Comparison of ENCODE assay signal across 8 cellular contexts in the genomic region with DNA sequence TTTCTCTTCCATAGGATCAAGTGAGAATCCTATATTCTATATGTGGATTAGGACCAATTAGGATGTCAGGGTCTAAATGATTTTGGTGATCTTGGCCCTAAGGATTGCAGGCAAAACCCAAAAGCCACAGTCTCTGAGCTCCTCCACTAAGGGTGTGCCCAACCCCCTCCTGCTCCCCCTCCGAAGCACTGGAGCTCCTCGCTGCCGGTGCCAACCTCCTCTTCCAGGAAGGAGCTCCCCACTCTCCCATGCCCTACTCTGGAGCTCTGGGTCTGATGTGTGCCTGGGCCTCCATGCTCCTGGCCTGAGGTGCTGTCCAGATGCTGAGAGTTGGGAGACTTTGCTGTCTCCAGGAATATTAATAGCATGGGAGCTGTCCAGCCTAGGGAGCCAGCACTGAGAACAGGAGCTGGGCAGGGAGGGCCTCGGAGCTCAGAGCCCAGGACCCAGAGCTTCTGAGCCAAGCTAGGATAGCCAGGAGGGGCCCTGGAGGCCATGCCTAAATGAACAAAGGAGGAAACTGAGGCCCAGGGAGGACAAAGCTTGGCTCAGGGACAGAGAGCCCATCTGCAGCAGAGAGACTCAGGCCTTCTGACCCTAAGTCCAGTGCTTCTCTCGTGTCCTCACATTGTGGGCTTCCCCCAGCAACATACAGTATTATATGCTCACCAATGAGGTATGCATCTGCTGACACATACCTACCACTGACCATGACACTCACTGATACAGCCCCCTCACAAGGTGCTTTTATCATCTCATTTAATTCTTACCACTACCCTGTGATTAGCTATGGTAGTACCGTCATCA. TPM values are rescaled to one million over a fixed set of nuclear protein-coding genes. Genes with fewer than 3 reads are reported as not detected.
DNase-seq lines count a peak whose midpoint lies in the region; ATAC-seq, FAIRE-seq and TF ChIP-seq lines count a peak whose summit lies in the region.

No MANE protein-coding gene starts in this region.

- peaks cover 8% of the 10 kb centered on the region for H3K9me3 Mint-ChIP-seq in MCF 10A (ENCODE audit: unreplicated experiment)

- BruUV-seq in MCF 10A (replicated peaks; lab: Mats Ljungman, UMichigan), result no TSS peak

- no peak overlapping the region for H3K4me2 ChIP-seq in keratinocyte (ENCODE audit: control insufficient read depth, extremely low read depth, insufficient read depth, low read depth, low read length)

- no peaks in the 10 kb centered on the region for H3K4me1 ChIP-seq in breast epithelium
- no peaks in the 10 kb centered on the region for H3K4me1 ChIP-seq in keratinocyte (ENCODE audit: control insufficient read depth, extremely low read depth, insufficient read depth, low read length)

- H3K4me1 Mint-ChIP-seq in MCF 10A (ENCODE audit: insufficient read depth, unreplicated experiment), result no peaks in the 10 kb centered on the region

- no peaks in the 10 kb centered on the region for H3K79me2 ChIP-seq in keratinocyte (ENCODE audit: control insufficient read depth, insufficient read depth, low read length)

- no peaks in the 10 kb centered on the region for H3K36me3 Mint-ChIP-seq in MCF 10A (ENCODE audit: insufficient read depth, unreplicated experiment)

- no peaks in the 10 kb centered on the region for H4K20me1 ChIP-seq in keratinocyte (ENCODE audit: control insufficient read depth, extremely low read depth, insufficient read depth, low read length)

- dilution Hi-C loops in keratinocyte (cut with MboI; ENCODE audit: extremely low pct_ligation_motif_present, low sequenced_read_pairs), result no loop called here

- H3K36me3 ChIP-seq in breast epithelium (no peaks in the 10 kb centered on the region), keratinocyte (ENCODE audit: control insufficient read depth in 2 of 2, extremely low read depth in 1 of 2, insufficient read depth in 2 of 2, low read length in 2 of 2) (no peaks in the 10 kb centered on the region), WERI-Rb-1 (no peaks in the 10 kb centered on the region)

- no peaks in the 10 kb centered on the region for H3K9me3 ChIP-seq in breast epithelium
- H3K9me3 ChIP-seq in keratinocyte (ENCODE audit: control insufficient read depth, low read depth, low read length), result no peaks in the 10 kb centered on the region
- H3K9me3 ChIP-seq in WERI-Rb-1 (ENCODE audit: severe bottlenecking), result peaks cover 3% of the 10 kb centered on the region

- H3K27me3 ChIP-seq in breast epithelium (no peaks in the 10 kb centered on the region), keratinocyte (ENCODE audit: control insufficient read depth, extremely low read depth, insufficient read depth, low read length) (no peaks in the 10 kb centered on the region), WERI-Rb-1 (ENCODE audit: insufficient read depth, low read depth, severe bottlenecking) (no peaks in the 10 kb centered on the region)

- H3K27me3 Mint-ChIP-seq in MCF 10A (ENCODE audit: insufficient read depth, unreplicated experiment), result peaks cover 11% of the 10 kb centered on the region

- POLR2A ChIA-PET in MCF 10A (lab: Yijun Ruan, JAX), result no interaction called here

- H3K27ac ChIP-seq in breast epithelium (no peak overlapping the region), keratinocyte (ENCODE audit: control insufficient read depth, insufficient read depth, low read length) (no peak overlapping the region), WERI-Rb-1 (no peak overlapping the region)

- TF ChIP-seq CTCF in MCF 10A (IDR thresholded peaks at IDR 0.05; ENCODE audit: unreplicated experiment) (no peak), breast epithelium (IDR thresholded peaks at IDR 0.05) (no peak), keratinocyte (optimal IDR thresholded peaks at IDR 0.05 in 1 of 3, IDR thresholded peaks at IDR 0.05 in 1 of 3, conservative IDR thresholded peaks at IDR 0.05 in 1 of 3; ENCODE audit: extremely low read depth in 1 of 3, insufficient read depth in 2 of 3, low read length in 3 of 3) (no peak), WERI-Rb-1 (IDR thresholded peaks at IDR 0.05; ENCODE audit: low read depth, low read length) (no peak)

- intact Hi-C loops in MCF 10A (cut with micrococcal nuclease), result no loop called here
- intact Hi-C loops in breast epithelium (cut with DNase I; ENCODE audit: low total_unique reads), result no loop called here

- no peak overlapping the region for H3K4me3 Mint-ChIP-seq in MCF 10A (ENCODE audit: unreplicated experiment)

- no peak overlapping the region for H3K27ac Mint-ChIP-seq in MCF 10A (ENCODE audit: low read depth, unreplicated experiment)

- ATAC-seq in GM21737 (IDR thresholded peaks at IDR 0.05; ENCODE audit: unreplicated experiment), result no peak

- no peak overlapping the region for H3K9ac ChIP-seq in keratinocyte (ENCODE audit: control insufficient read depth, extremely low read depth, insufficient read depth, low read length)

- no peaks in the 10 kb centered on the region for H3K9me1 ChIP-seq in keratinocyte (ENCODE audit: control insufficient read depth, extremely low read depth, insufficient read depth, low read length)

- H3K4me3 ChIP-seq in breast epithelium (no peak overlapping the region), keratinocyte (ENCODE audit: control insufficient read depth in 2 of 3, extremely low read depth in 1 of 3, insufficient read depth in 2 of 3, low read depth in 1 of 3, low read length in 3 of 3) (no peak overlapping the region), WERI-Rb-1 (ENCODE audit: low read depth, low read length) (no peak overlapping the region)

- DNase-seq in MCF 10A (ENCODE audit: unreplicated experiment) (peak; percentile 75), breast epithelium (ENCODE audit: low spot score in 2 of 2) (no peak), amniotic stem cell (lab: John Stamatoyannopoulos, UW) (peak; percentile 29), keratinocyte (ENCODE audit: low read depth, low spot score) (peak; percentile 28), urothelium cell line (ENCODE audit: low spot score) (peak; percentile 94), WERI-Rb-1 (no peak), NCI-H1092 (lab: John Stamatoyannopoulos, UW) (no peak)

- TF ChIP-seq POLR2A in breast epithelium (IDR thresholded peaks at IDR 0.05), result no peak

- CTCF ChIA-PET in MCF 10A (lab: Yijun Ruan, JAX), result interaction anchor here (1.4 kb wide), 2 partner anchors 119 to 198 kb away, joined by 4 to 5 read pairs; no protein-coding TSS in a partner anchor

- FAIRE-seq in keratinocyte (lab: Jason Lieb, UNC) (no peak), urothelium cell line (lab: Jason Lieb, UNC) (no peak)

- H2AFZ ChIP-seq in keratinocyte (ENCODE audit: control insufficient read depth, low read length), result no peak overlapping the region

RNA-seq across cellular contexts. Expression of gene HERC1, which starts 36.9 kb away (rescaled TPM):
- total RNA-seq in MCF 10A (2022) (34.0 and 34.3 TPM in 2 replicates), breast epithelium (100 to 1,000 TPM; 110 to 124 (median 114) TPM)
- 12.9 to 17.5 TPM (median 16.5 TPM) in 3 replicates for polyA plus RNA-seq in keratinocyte
- polyA plus RNA-seq in keratinocyte (2011; ENCODE audit: low read depth), result 16.6 TPM
- polyA plus RNA-seq in keratinocyte (2011; cell fraction: cytosol; rRNA removed), result 10.2 and 12.4 TPM in 2 replicates
- polyA plus RNA-seq in keratinocyte (2011; cell fraction: nucleus; rRNA removed), result 68.5 and 80.7 TPM in 2 replicates
- 15.2 and 17.9 TPM in 2 replicates for polyA plus RNA-seq in keratinocyte (2012; ENCODE audit: low replicate concordance)
- 57.3 to 86.6 TPM (median 63.4 TPM) in 3 replicates for polyA minus RNA-seq in keratinocyte
- polyA minus RNA-seq in keratinocyte (2011; cell fraction: cytosol; rRNA and poly(A)+ RNA removed), result 22.8 TPM
- polyA minus RNA-seq in keratinocyte (2011; cell fraction: nucleus; rRNA and poly(A)+ RNA removed), result 110 and 179 TPM in 2 replicates

Comparison
In these comparisons a context has a peak if more than half of its experiments do, and no peak if none do; other contexts are left out.
1. DNase-seq: peak in MCF 10A (single experiment), amniotic stem cell (single experiment), keratinocyte (single experiment) and urothelium cell line (single experiment); none in breast epithelium (0 of 2), WERI-Rb-1 (single experiment) and NCI-H1092 (single experiment).